In genomic region chr6:92577077-92577719, GRCh38 we compare ENCODE assay signal across 18 cellular contexts.
DNase-seq lines count a peak whose midpoint lies in the region; ATAC-seq, FAIRE-seq and TF ChIP-seq lines count a peak whose summit lies in the region.
"Had no signal": no experiment of that assay in that cellular context is flagged by ENCODE, and none has a peak within 500 bp of the region (broad histone marks: within the 10 kb centered on the region; RNA-seq: fewer than 3 reads in every experiment).

No MANE protein-coding gene starts in this region.

- no TSS peak for BruUV-seq in IMR-90 (replicated peaks; lab: Mats Ljungman, UMichigan)

- no peak overlapping the region for H4K91ac ChIP-seq in IMR-90 (ENCODE audit: insufficient read depth, low read depth, low read length)

- H2AFZ ChIP-seq in IMR-90 (replicated peaks; ENCODE audit: low read length, poor library complexity), result no peak overlapping the region

- H3K36me3 ChIP-seq in IMR-90 (ENCODE audit: control insufficient read depth, insufficient read depth, low read length), result no peaks in the 10 kb centered on the region
- H3K36me3 ChIP-seq: prostate gland, thoracic aorta had no signal

- no peak overlapping the region for H3K18ac ChIP-seq in IMR-90 (ENCODE audit: low read depth, low read length)

- H3K4me3 ChIP-seq in IMR-90 (ENCODE audit: insufficient read depth, low read depth, low read length) (no peak overlapping the region), choroid plexus epithelial cell (ENCODE audit: low read depth, low read length) (no peak overlapping the region)
- H3K4me3 ChIP-seq: prostate gland, thoracic aorta had no signal

- 0 out of 2 replicates have a peak, but pooled peaks cover 2% of the 10 kb centered on the region for H3K4me1 ChIP-seq in IMR-90 (ENCODE audit: control insufficient read depth, insufficient read depth, low read length)
- H3K4me1 ChIP-seq: prostate gland had no signal

- dilution Hi-C loops in IMR-90 (cut with HindIII; ENCODE audit: low sequenced_read_pairs, unreplicated experiment), result no loop called here

- H3K9ac ChIP-seq in IMR-90 (ENCODE audit: low read depth, low read length), result no peak overlapping the region

- H3K14ac ChIP-seq in IMR-90 (replicated peaks; ENCODE audit: low read depth, low read length), result no peak overlapping the region

- H3K27me3 ChIP-seq in IMR-90 (ENCODE audit: control insufficient read depth, insufficient read depth, low read length), result no peaks in the 10 kb centered on the region

- DNase-seq in A172 (ENCODE audit: low spot score) (peak; percentile 37), IMR-90 (peak; percentile 50), choroid plexus epithelial cell (ENCODE audit: low read depth) (peak; percentile 27), kidney tubule cell (ENCODE audit: low spot score) (peak; percentile 79), head of caudate nucleus (no peak), NCI-H774 (lab: John Stamatoyannopoulos, UW) (no peak), D721Med (ENCODE audit: insufficient read length, low spot score) (no peak)
- DNase-seq: ACHN; activated CD4-positive, alpha-beta T cell treated with anti-CD3 and anti-CD28 coated beads for 36 hours; activated naive CD8-positive, alpha-beta T cell treated with anti-CD3 and anti-CD28 coated beads, Interleukin-2, amount 10 ng/mL, durations not matched to agents 7 days and 5 days; central memory CD4-positive, alpha-beta T cell; kidney glomerular epithelial cell; MM.1S; Right ventricle myocardium superior had no signal

- H3K27ac ChIP-seq in IMR-90 (ENCODE audit: insufficient read depth, low read length), result no peak overlapping the region
- H3K27ac ChIP-seq: prostate gland, thoracic aorta had no signal

- no peak overlapping the region for H2AK9ac ChIP-seq in IMR-90 (replicated peaks; ENCODE audit: low read depth, low read length, poor library complexity)

- no CpG with 5 or more reads among the region's 2 CpGs for WGBS in IMR-90 (ENCODE audit: extremely low coverage in 2 of 2, insufficient read length in 1 of 2), 2 experiments

- CTCF ChIA-PET in IMR-90 (lab: Yijun Ruan, JAX), result interaction anchor here (0.6 kb wide), 1 partner anchor 1287 kb away, joined by 4 read pairs; no protein-coding TSS in a partner anchor

- no peak overlapping the region for H3K56ac ChIP-seq in IMR-90 (ENCODE audit: extremely low read depth, insufficient read depth, low read length)

- in situ Hi-C loops in IMR-90 (cut with MboI; ENCODE audit: low sequenced_read_pairs), result no loop called here

- H3K79me1 ChIP-seq in IMR-90 (ENCODE audit: low read depth in 1 of 2, low read length in 2 of 2), result no peaks in the 10 kb centered on the region

- no peak overlapping the region for H3K4ac ChIP-seq in IMR-90 (ENCODE audit: low read depth, low read length)

- no peak overlapping the region for H2BK120ac ChIP-seq in IMR-90 (ENCODE audit: low read depth, low read length)

- no peak overlapping the region for H4K5ac ChIP-seq in IMR-90 (ENCODE audit: low read depth, low read length)

- no peak overlapping the region for H2BK20ac ChIP-seq in IMR-90 (ENCODE audit: low read depth, low read length)

- POLR2A ChIA-PET in IMR-90 (lab: Charles Lee; ENCODE audit: unreplicated experiment), result no interaction called here

- no peak overlapping the region for H3K23ac ChIP-seq in IMR-90 (ENCODE audit: low read depth, low read length)

- no peaks in the 10 kb centered on the region; the same call in 1 of the 2 replicates for H3K9me3 ChIP-seq in IMR-90 (ENCODE audit: control insufficient read depth, insufficient read depth, low read length)
- H3K9me3 ChIP-seq: prostate gland had no signal

- H4K20me1 ChIP-seq in IMR-90 (ENCODE audit: insufficient read depth, low read length), result no peaks in the 10 kb centered on the region

- TF ChIP-seq CTCF in IMR-90 (conservative IDR thresholded peaks at IDR 0.05; ENCODE audit: low read depth, low read length) (no peak), choroid plexus epithelial cell (conservative IDR thresholded peaks at IDR 0.05; ENCODE audit: low read depth, low read length) (no peak), D721Med (IDR thresholded peaks at IDR 0.05; ENCODE audit: insufficient read depth, missing control alignments) (no peak)

- H3K9me1 ChIP-seq in IMR-90 (ENCODE audit: insufficient read depth, low read length), result no peaks in the 10 kb centered on the region

- no peak for TF ChIP-seq RAD21 in IMR-90 (IDR thresholded peaks at IDR 0.05; ENCODE audit: low read length)

- ATAC-seq in IMR-90 (ENCODE audit: low read depth), result peak; percentile 81
- ATAC-seq in GM19328 (IDR thresholded peaks at IDR 0.05; ENCODE audit: unreplicated experiment), result no peak
- ATAC-seq: activated CD4-positive, alpha-beta T cell treated with anti-CD3 and anti-CD28 coated beads for 36 hours had no signal

- no peak overlapping the region for H4K8ac ChIP-seq in IMR-90 (ENCODE audit: low read depth in 2 of 2, low read length in 2 of 2)

- H2AK5ac ChIP-seq in IMR-90 (ENCODE audit: low read depth, low read length), result no peak overlapping the region

- H2BK5ac ChIP-seq in IMR-90 (ENCODE audit: low read depth, low read length, poor library complexity, severe bottlenecking), result no peak overlapping the region

- no peak for TF ChIP-seq POLR2A in IMR-90 (IDR thresholded peaks at IDR 0.05; ENCODE audit: low read depth, low read length)

- no peak overlapping the region for H2BK15ac ChIP-seq in IMR-90 (ENCODE audit: low read depth, low read length)

- intact Hi-C loops in IMR-90 (cut with micrococcal nuclease), result no loop called here
- intact Hi-C loops in head of caudate nucleus (cut with DNase I), result no loop called here

- H3K4me2 ChIP-seq in IMR-90 (ENCODE audit: low read depth, low read length), result no peak overlapping the region

- FAIRE-seq in D721Med (lab: Jason Lieb, UNC), result no peak
- FAIRE-seq: endometrium had no signal

TF ChIP-seq in IMR-90, 13 proteins besides CTCF, POLR2A, EP300 and RAD21:
- TF ChIP-seq MXI1 (IDR thresholded peaks at IDR 0.05; ENCODE audit: borderline replicate concordance, low read depth, low read length) (no peak), SMC3 (IDR thresholded peaks at IDR 0.05; ENCODE audit: low read depth, low read length) (no peak), NFE2L2 (IDR thresholded peaks at IDR 0.05; ENCODE audit: low read depth, low read length) (0 out of 2 replicates have a peak, but pooled peaks have one; percentile 7), USF2 (IDR thresholded peaks at IDR 0.05; ENCODE audit: low read depth, low read length) (no peak)

Comparison
In these comparisons a context has a peak if more than half of its experiments do, and no peak if none do; other contexts are left out.
1. DNase-seq: peak in A172 (single experiment), IMR-90 (single experiment), choroid plexus epithelial cell (single experiment) and kidney tubule cell (single experiment); none in head of caudate nucleus (0 of 42), NCI-H774 (single experiment) and D721Med (single experiment).